22 cellular contexts compared by ENCODE assay signal in genomic region chr9:14361074-14361473, GRCh38.
"Had no signal": no experiment of that assay in that cellular context is flagged by ENCODE, and none has a peak within 500 bp of the region (broad histone marks: within the 10 kb centered on the region; RNA-seq: fewer than 3 reads in every experiment).

No MANE protein-coding gene starts in this region.

- H3K4me3 Mint-ChIP-seq: activated naive CD4-positive, alpha-beta T cell treated with anti-CD3 and anti-CD28 coated beads, Interleukin-2, amount 10 ng/mL, durations not matched to agents 7 days and 5 days; dendritic cell treated with granulocyte-macrophage colony-stimulating factor and Interleukin-4, amounts not matched to agents 40 ng/mL and 50 ng/mL, for 4 days; nephron progenitor cell; stimulated activated naive CD8-positive, alpha-beta T cell treated with anti-CD3 and anti-CD28 coated beads, Interleukin-15, Interleukin-2, amounts not matched to agents 100 ng/mL and 50 ng/mL, for 24 hours had no signal

- DNase-seq: activated CD4-positive, alpha-beta T cell treated with anti-CD3 and anti-CD28 coated beads for 1 hour; activated CD8-positive, alpha-beta memory T cell treated with anti-CD3 and anti-CD28 coated beads for 24 hours; activated CD8-positive, alpha-beta memory T cell treated with anti-CD3 and anti-CD28 coated beads, Interleukin-2, amount 50 U/mL, for 48 hours; activated effector memory CD4-positive, alpha-beta T cell treated with Interleukin-2 at 50 U/mL for 16 hours; activated naive CD4-positive, alpha-beta T cell treated with anti-CD3 and anti-CD28 coated beads, Interleukin-2, amount 10 ng/mL, durations not matched to agents 7 days and 5 days; activated T-cell treated with anti-CD3 and anti-CD28 coated beads, Interleukin-2, amount 50 U/mL, for 48 hours; effector CD8-positive, alpha-beta T cell; esophagus squamous epithelium; foreskin melanocyte; kidney; midbrain; nephron progenitor cell; occipital lobe; T-helper 2 cell; transverse colon; uterus; WERI-Rb-1 had no signal

- H3K4me1 ChIP-seq: uterus had no signal

- H3K27me3 ChIP-seq: cardiac muscle cell, esophagus squamous epithelium, suprapubic skin, transverse colon, uterus had no signal

- H3K4me1 Mint-ChIP-seq: activated naive CD4-positive, alpha-beta T cell treated with anti-CD3 and anti-CD28 coated beads, Interleukin-2, amount 10 ng/mL, durations not matched to agents 7 days and 5 days had no signal

- ATAC-seq: left lobe of liver had no signal

- H3K4me3 ChIP-seq: cardiac muscle cell, esophagus squamous epithelium, suprapubic skin, transverse colon, uterus had no signal

- H3K36me3 ChIP-seq: cardiac muscle cell, esophagus squamous epithelium, suprapubic skin, transverse colon, uterus, WERI-Rb-1 had no signal

- H3K27ac Mint-ChIP-seq: activated naive CD4-positive, alpha-beta T cell treated with anti-CD3 and anti-CD28 coated beads, Interleukin-2, amount 10 ng/mL, durations not matched to agents 7 days and 5 days; dendritic cell treated with granulocyte-macrophage colony-stimulating factor and Interleukin-4, amounts not matched to agents 40 ng/mL and 50 ng/mL, for 4 days; nephron progenitor cell; stimulated activated naive CD8-positive, alpha-beta T cell treated with anti-CD3 and anti-CD28 coated beads, Interleukin-15, Interleukin-2, amounts not matched to agents 100 ng/mL and 50 ng/mL, for 24 hours had no signal

- H3K9me3 Mint-ChIP-seq: activated naive CD4-positive, alpha-beta T cell treated with anti-CD3 and anti-CD28 coated beads, Interleukin-2, amount 10 ng/mL, durations not matched to agents 7 days and 5 days; dendritic cell treated with granulocyte-macrophage colony-stimulating factor and Interleukin-4, amounts not matched to agents 40 ng/mL and 50 ng/mL, for 4 days; stimulated activated naive CD8-positive, alpha-beta T cell treated with anti-CD3 and anti-CD28 coated beads, Interleukin-15, Interleukin-2, amounts not matched to agents 100 ng/mL and 50 ng/mL, for 24 hours had no signal

- H3K36me3 Mint-ChIP-seq: activated naive CD4-positive, alpha-beta T cell treated with anti-CD3 and anti-CD28 coated beads, Interleukin-2, amount 10 ng/mL, durations not matched to agents 7 days and 5 days had no signal

- H3K9me3 ChIP-seq: esophagus squamous epithelium, suprapubic skin, transverse colon, uterus had no signal

- H3K27ac ChIP-seq: cardiac muscle cell, suprapubic skin, uterus, WERI-Rb-1 had no signal
